ENCODE assay signal across 7 cellular contexts in genomic region chr18:37322497-37323035, GRCh38.
DNase-seq lines count a peak whose midpoint lies in the region; ATAC-seq and TF ChIP-seq lines count a peak whose summit lies in the region.

No MANE protein-coding gene starts in this region.

- no peak overlapping the region for H3K4ac ChIP-seq in mesendoderm (ENCODE audit: low read depth, low read length)

- no peaks in the 10 kb centered on the region for H3K9me3 ChIP-seq in OCI-LY1 (ENCODE audit: low read length)

- no CpG with 5 or more reads among the region's 15 CpGs for WGBS in mesendoderm (ENCODE audit: extremely low coverage, insufficient coverage, low lambda C conversion rate)

- H3K4me3 ChIP-seq in OCI-LY1 (ENCODE audit: low read depth, low read length, poor library complexity, severe bottlenecking) (no peak overlapping the region), mesendoderm (ENCODE audit: low read length) (no peak overlapping the region)

- H3K27me3 ChIP-seq in OCI-LY1 (ENCODE audit: insufficient read depth, low read length) (peaks cover 3% of the 10 kb centered on the region; the same call in 1 of the 2 replicates), mesendoderm (ENCODE audit: insufficient read depth, low read length, poor library complexity) (no peaks in the 10 kb centered on the region)

- no peak overlapping the region for H2AK5ac ChIP-seq in mesendoderm (ENCODE audit: low read length)

- TF ChIP-seq CTCF in OCI-LY1 (IDR thresholded peaks at IDR 0.05; ENCODE audit: low read length) = peak; percentile 70

- H3K9me2 ChIP-seq in OCI-LY1 (ENCODE audit: low read depth, low read length) = no peaks in the 10 kb centered on the region

- no peak overlapping the region for H3K18ac ChIP-seq in mesendoderm (ENCODE audit: low read length)

- H3K4me1 ChIP-seq in OCI-LY1 (ENCODE audit: insufficient read depth, low read length, severe bottlenecking) = no peaks in the 10 kb centered on the region
- H3K4me1 ChIP-seq in mesendoderm (ENCODE audit: control insufficient read depth, low read depth, low read length) = no peaks in the 10 kb centered on the region

- H3K27ac ChIP-seq in OCI-LY1 (ENCODE audit: low read depth, low read length, poor library complexity, severe bottlenecking) (no peak overlapping the region), mesendoderm (ENCODE audit: low read depth, low read length) (no peak overlapping the region)

- no peak overlapping the region for H3K9ac ChIP-seq in OCI-LY1 (ENCODE audit: low read length)
- no peak overlapping the region for H3K9ac ChIP-seq in mesendoderm (ENCODE audit: low read length)

- intact Hi-C loops in sciatic nerve (cut with DNase I) = no loop called here

- no peak overlapping the region for H4K8ac ChIP-seq in mesendoderm (ENCODE audit: low read depth, low read length)

- ATAC-seq in GM18907 (IDR thresholded peaks at IDR 0.05; ENCODE audit: unreplicated experiment) (peak; percentile 88), HG02981 (IDR thresholded peaks at IDR 0.05; ENCODE audit: unreplicated experiment) (peak; percentile 84), sciatic nerve (no peak)

- no peak overlapping the region for H2BK120ac ChIP-seq in mesendoderm (ENCODE audit: low read depth, low read length)

- H3K4me2 ChIP-seq in OCI-LY1 (ENCODE audit: low read length) = no peak overlapping the region
- H3K4me2 ChIP-seq in mesendoderm (ENCODE audit: low read length) = no peak overlapping the region

- no peak overlapping the region for H2BK5ac ChIP-seq in mesendoderm (ENCODE audit: low read length)

- H3K79me1 ChIP-seq in mesendoderm (ENCODE audit: low read length) = no peaks in the 10 kb centered on the region

- no peak overlapping the region for H2BK15ac ChIP-seq in mesendoderm (replicated peaks; ENCODE audit: low read depth)

- no peaks in the 10 kb centered on the region for H3K79me2 ChIP-seq in OCI-LY1 (ENCODE audit: insufficient read depth, low read length)
- no peaks in the 10 kb centered on the region for H3K79me2 ChIP-seq in mesendoderm (ENCODE audit: control insufficient read depth, insufficient read depth, low read length)

- H3K36me3 ChIP-seq in OCI-LY1 (ENCODE audit: insufficient read depth, low read length) = no peaks in the 10 kb centered on the region
- no peaks in the 10 kb centered on the region for H3K36me3 ChIP-seq in mesendoderm (ENCODE audit: control insufficient read depth, insufficient read depth, low read length)

- DNase-seq in EH (ENCODE audit: low read depth) = peak; percentile 44
- DNase-seq in dedifferentiated amniotic fluid mesenchymal stem cell (ENCODE audit: extremely low spot score) = peak; percentile 46
- DNase-seq in mesendoderm = peak; percentile 63
- DNase-seq in sciatic nerve (ENCODE audit: low spot score) = no peak

- no peaks in the 10 kb centered on the region for H3F3A ChIP-seq in OCI-LY1 (ENCODE audit: insufficient read depth, low read length)

- H4K20me1 ChIP-seq in OCI-LY1 (ENCODE audit: insufficient read depth, low read length) = no peaks in the 10 kb centered on the region

- H3K23ac ChIP-seq in mesendoderm (ENCODE audit: low read length) = no peak overlapping the region

- no peak overlapping the region for H2AFZ ChIP-seq in OCI-LY1 (ENCODE audit: low read length)

- H4K5ac ChIP-seq in mesendoderm (ENCODE audit: low read length) = no peak overlapping the region

- no peak overlapping the region for H3K56ac ChIP-seq in mesendoderm (ENCODE audit: low read length)
